8 cellular contexts compared by ENCODE assay signal in genomic region chr19:45450042-45450380, GRCh38. TPM values are rescaled to one million over a fixed set of nuclear protein-coding genes. Genes with fewer than 3 reads are reported as not detected.
DNase-seq lines count a peak whose midpoint lies in the region; ATAC-seq, FAIRE-seq and TF ChIP-seq lines count a peak whose summit lies in the region.

No MANE protein-coding gene starts in this region.

- H2AFZ ChIP-seq in H9 (ENCODE audit: low read length) = peak overlapping the region; percentile 60

- TF ChIP-seq EP300 in A549 (IDR thresholded peaks at IDR 0.05) = no peak

- H3K4me2 ChIP-seq in A549 (peak overlapping the region; percentile 90), H9 (ENCODE audit: insufficient read depth, insufficient read length, low read length) (peak overlapping the region; percentile 59)

- H3K79me2 ChIP-seq in H9 (ENCODE audit: insufficient read depth, low read length) = no peaks in the 10 kb centered on the region

- H3K14ac ChIP-seq in H9 (ENCODE audit: insufficient read depth, low read length) = peak overlapping the region; percentile 85; the same call in 1 of the 2 replicates

- peak overlapping the region; percentile 97 for H2BK120ac ChIP-seq in H9 (ENCODE audit: low read depth, low read length, poor library complexity, severe bottlenecking)

- peak overlapping the region; percentile 77 for H3K18ac ChIP-seq in H9 (ENCODE audit: insufficient read length, low read depth, low read length)

- H3K27me3 ChIP-seq in H9 (ENCODE audit: insufficient read depth, low read length) = no peaks in the 10 kb centered on the region; the same call in 1 of the 2 replicates

- DNase-seq in A549 (ENCODE audit: low read depth in 1 of 2, low spot score in 1 of 2) = no peak
- DNase-seq in H9 = no peak
- DNase-seq in immature natural killer cell = peak; percentile 81 to 86 (median 85)
- DNase-seq in superior temporal gyrus (ENCODE audit: extremely low spot score) = peak; percentile 34
- DNase-seq in activated CD8-positive, alpha-beta memory T cell treated with anti-CD3 and anti-CD28 coated beads, Interleukin-2, amount 50 U/mL, for 48 hours = no peak
- no peak for DNase-seq in cerebellar cortex (ENCODE audit: low spot score)

- H3K9me3 ChIP-seq in A549 = no peaks in the 10 kb centered on the region
- no peaks in the 10 kb centered on the region for H3K9me3 ChIP-seq in H9 (ENCODE audit: control insufficient read depth, low read depth, low read length)

- no peak overlapping the region for H2BK15ac ChIP-seq in H9 (ENCODE audit: low read depth, low read length)

- no peaks in the 10 kb centered on the region for H3K79me1 ChIP-seq in H9 (ENCODE audit: insufficient read depth, low read depth, low read length, poor library complexity, severe bottlenecking)

- no peak overlapping the region for H3K9ac ChIP-seq in H9 (ENCODE audit: extremely low read depth, insufficient read length, low read length)

- H3K4me3 Mint-ChIP-seq in H9 (peak overlapping the region; percentile 77 to 92), immature natural killer cell (peak overlapping the region; percentile 93 to 98 (median 96))
- peak overlapping the region; percentile 86 for H3K4me3 Mint-ChIP-seq in activated T-helper 17 cell treated with anti-CD3 and anti-CD28 coated beads, Interleukin-2, amount 50 U/mL, for 72 hours

- H3K9me3 Mint-ChIP-seq in H9 = peaks cover 4 to 11% of the 10 kb centered on the region in 2 experiments; a peak in 4 of 5 replicates
- no peaks in the 10 kb centered on the region for H3K9me3 Mint-ChIP-seq in activated T-helper 17 cell treated with anti-CD3 and anti-CD28 coated beads, Interleukin-2, amount 50 U/mL, for 72 hours
- peaks cover 0 to 2% (median 0%) of the 10 kb centered on the region in 6 donors for H3K9me3 Mint-ChIP-seq in immature natural killer cell

- H3K4me1 ChIP-seq in A549 (peaks cover 46% of the 10 kb centered on the region), H9 (ENCODE audit: insufficient read depth, low read length) (peaks cover 2% of the 10 kb centered on the region; the same call in 1 of the 2 replicates)

- H3K27ac Mint-ChIP-seq in H9 (peak overlapping the region in 1 of 3 experiments; percentile 96; a peak in 1 of 7 replicates), immature natural killer cell (peak overlapping the region; percentile 99 to 100 (median 100))
- peak overlapping the region; percentile 98 for H3K27ac Mint-ChIP-seq in activated T-helper 17 cell treated with anti-CD3 and anti-CD28 coated beads, Interleukin-2, amount 50 U/mL, for 72 hours

- H3K23ac ChIP-seq in H9 (ENCODE audit: insufficient read length, low read depth, low read length) = no peak overlapping the region

- CTCF ChIA-PET in A549 (lab: Yijun Ruan, JAX) = interaction anchor here (1.3 to 27.6 kb wide), 5 partner anchors 12 to 35 kb away, joined by 3 to 1883 read pairs (median 18); partner anchors contain the start of gene FOSB

- H3K27ac ChIP-seq in A549 (peak overlapping the region; percentile 73 to 90), H9 (ENCODE audit: insufficient read length, low read depth, low read length) (no peak overlapping the region)

- FAIRE-seq in A549 (lab: Jason Lieb, UNC) = no peak

- H3K4me3 ChIP-seq in A549 = peak overlapping the region; percentile 65

- H2AK5ac ChIP-seq in H9 (ENCODE audit: insufficient read length, low read length) = no peak overlapping the region

- H4K91ac ChIP-seq in H9 (ENCODE audit: insufficient read length, low read depth, low read length) = no peak overlapping the region

- 57% methylated on average over 4 of the region's 4 CpGs for WGBS in A549 (ENCODE audit: missing lambda C conversion rate)
- no CpG with 5 or more reads among the region's 4 CpGs for WGBS in H9 (ENCODE audit: extremely low coverage, insufficient read length, low lambda C conversion rate)

- no peak overlapping the region for H3K56ac ChIP-seq in H9 (ENCODE audit: insufficient read length, low read depth, low read length)

- no peak overlapping the region for H2BK5ac ChIP-seq in H9 (ENCODE audit: insufficient read length, low read length)

- peak overlapping the region; percentile 38 for H2BK12ac ChIP-seq in H9 (ENCODE audit: insufficient read length, low read depth, low read length)

- ATAC-seq in A549 = peak in 1 of 2 experiments; percentile 7; a peak in 3 of 6 replicates
- peak; percentile 20 for ATAC-seq in activated T-helper 17 cell treated with anti-CD3 and anti-CD28 coated beads, Interleukin-2, amount 50 U/mL, for 72 hours (replicated peaks)
- ATAC-seq in HG02840 (IDR thresholded peaks at IDR 0.05; ENCODE audit: low FRiP score, unreplicated experiment) = no peak

- POLR2A ChIA-PET in A549 (lab: Yijun Ruan, JAX) = no interaction called here

- H4K5ac ChIP-seq in H9 (ENCODE audit: insufficient read length, low read depth, low read length) = no peak overlapping the region

- peaks cover 4% of the 10 kb centered on the region for H3K23me2 ChIP-seq in H9 (ENCODE audit: insufficient read length, low read depth, low read length, poor library complexity, severe bottlenecking)

- TF ChIP-seq CTCF in A549 (IDR thresholded peaks at IDR 0.05) = no peak
- TF ChIP-seq CTCF in H9 (conservative IDR thresholded peaks at IDR 0.05) = no peak

- H3K4me1 Mint-ChIP-seq in H9 = peaks cover 9 to 21% of the 10 kb centered on the region in 2 experiments; a peak in 3 of 4 replicates
- H3K4me1 Mint-ChIP-seq in activated T-helper 17 cell treated with anti-CD3 and anti-CD28 coated beads, Interleukin-2, amount 50 U/mL, for 72 hours = peaks cover 38% of the 10 kb centered on the region
- peaks cover 70 to 73% of the 10 kb centered on the region in 2 donors for H3K4me1 Mint-ChIP-seq in immature natural killer cell

- peak overlapping the region; percentile 87 for H3T11ph ChIP-seq in H9 (ENCODE audit: low read length)

- no peak overlapping the region for H4K8ac ChIP-seq in H9 (replicated peaks; ENCODE audit: insufficient read length, low read depth, low read length)

- H3K27me3 Mint-ChIP-seq in H9 (ENCODE audit: low read depth) = peaks cover 39% of the 10 kb centered on the region
- no peaks in the 10 kb centered on the region for H3K27me3 Mint-ChIP-seq in activated T-helper 17 cell treated with anti-CD3 and anti-CD28 coated beads, Interleukin-2, amount 50 U/mL, for 72 hours
- peaks cover 32 to 43% (median 35%) of the 10 kb centered on the region in 3 donors for H3K27me3 Mint-ChIP-seq in immature natural killer cell (ENCODE audit: low read depth in 3 of 3)

- H3K4ac ChIP-seq in H9 (ENCODE audit: low read depth, low read length) = peak overlapping the region; percentile 47; the same call in 1 of the 2 replicates

- H2BK20ac ChIP-seq in H9 (ENCODE audit: low read depth, low read length, poor library complexity, severe bottlenecking) = no peak overlapping the region

- no peak for TF ChIP-seq RAD21 in A549 (conservative IDR thresholded peaks at IDR 0.05 in 1 of 2, IDR thresholded peaks at IDR 0.05 in 1 of 2)

- TF ChIP-seq POLR2A in A549 (IDR thresholded peaks at IDR 0.05; ENCODE audit: low read length) = no peak

- no peaks in the 10 kb centered on the region for H4K20me1 ChIP-seq in H9 (ENCODE audit: control insufficient read depth, insufficient read depth, insufficient read length)

- no peaks in the 10 kb centered on the region; a peak in 1 of 7 replicates for H3K36me3 Mint-ChIP-seq in H9 (ENCODE audit: insufficient read depth in 1 of 3, low read depth in 3 of 3)
- H3K36me3 Mint-ChIP-seq in activated T-helper 17 cell treated with anti-CD3 and anti-CD28 coated beads, Interleukin-2, amount 50 U/mL, for 72 hours (ENCODE audit: low read depth) = peaks cover 18% of the 10 kb centered on the region
- peaks cover 4 to 10% (median 7%) of the 10 kb centered on the region in 3 donors for H3K36me3 Mint-ChIP-seq in immature natural killer cell

RNA-seq across cellular contexts. Expression of gene FOSB, which starts 17.8 kb away (rescaled TPM):
- polyA plus RNA-seq in A549 (2011; rRNA removed) (27.9 and 48.8 TPM in 2 replicates), A549 (2017; fragmentation: RNase III; extraction: RNeasy Plus Mini Kit Qiagen cat#74134 plus additional on column Dnase treatment) (0.57 to 0.65 TPM (median 0.58 TPM) in 3 replicates), immature natural killer cell (10 to 100 TPM; 11.6 to 30.1 (median 11.6) TPM)
- polyA plus RNA-seq in A549 (2012; cell fraction: cytosol; rRNA removed) = 90.2 and 102 TPM in 2 replicates
- polyA plus RNA-seq in A549 (2012; cell fraction: nucleus; rRNA removed) = 424 and 553 TPM in 2 replicates
- 82.7 and 141 TPM in 2 replicates for polyA minus RNA-seq in A549 (2011; rRNA and poly(A)+ RNA removed)
- total RNA-seq in H9 (2021) = 1.7 and 2.5 TPM in 2 replicates
- 10 to 100 TPM; 20.7 to 39.2 TPM for total RNA-seq in activated T-helper 17 cell treated with anti-CD3 and anti-CD28 coated beads, Interleukin-2, amount 50 U/mL, for 72 hours

RNA-seq across cellular contexts. Expression of gene ERCC1, which starts 26.3 kb away (rescaled TPM):
- polyA plus RNA-seq in A549 (2011; rRNA removed) = 81.7 and 109 TPM in 2 replicates
- 165 and 195 TPM in 2 replicates for polyA plus RNA-seq in A549 (2012; cell fraction: cytosol; rRNA removed)
- 178 and 201 TPM in 2 replicates for polyA plus RNA-seq in A549 (2012; cell fraction: nucleus; rRNA removed)
- 89.7 to 97.6 TPM (median 93.0 TPM) in 3 replicates for polyA plus RNA-seq in A549 (2017; fragmentation: RNase III; extraction: RNeasy Plus Mini Kit Qiagen cat#74134 plus additional on column Dnase treatment)
- polyA minus RNA-seq in A549 (2011; rRNA and poly(A)+ RNA removed) = 175 and 210 TPM in 2 replicates
- total RNA-seq in H9 (2021) = 62.4 and 66.7 TPM in 2 replicates
- total RNA-seq in activated T-helper 17 cell treated with anti-CD3 and anti-CD28 coated beads, Interleukin-2, amount 50 U/mL, for 72 hours = 10 to 100 TPM; 27.6 to 33.2 TPM
- polyA plus RNA-seq in immature natural killer cell = 10 to 100 TPM; 50.8 to 62.2 (median 54.5) TPM

RNA-seq across cellular contexts. Expression of gene POLR1G, which starts 43.6 kb away (rescaled TPM):
- polyA plus RNA-seq in A549 (2011; rRNA removed) (11.7 and 15.1 TPM in 2 replicates), A549 (2017; fragmentation: RNase III; extraction: RNeasy Plus Mini Kit Qiagen cat#74134 plus additional on column Dnase treatment) (28.2 to 34.0 TPM (median 31.2 TPM) in 3 replicates), immature natural killer cell (1 to 10 TPM in 1 of 3 donors, under 1 TPM in 2; 0.43 to 2.3 (median 0.77) TPM)
- polyA plus RNA-seq in A549 (2012; cell fraction: cytosol; rRNA removed) = 22.5 and 22.8 TPM in 2 replicates
- 17.7 and 21.5 TPM in 2 replicates for polyA plus RNA-seq in A549 (2012; cell fraction: nucleus; rRNA removed)
- 7.0 and 9.0 TPM in 2 replicates for polyA minus RNA-seq in A549 (2011; rRNA and poly(A)+ RNA removed)
- 43.4 and 48.7 TPM in 2 replicates for total RNA-seq in H9 (2021)
- total RNA-seq in activated T-helper 17 cell treated with anti-CD3 and anti-CD28 coated beads, Interleukin-2, amount 50 U/mL, for 72 hours = 10 to 100 TPM; 11.2 to 23.6 TPM

RNA-seq across cellular contexts. Expression of gene PPP1R13L, which starts 45.1 kb away (rescaled TPM):
- polyA plus RNA-seq in A549 (2011; rRNA removed) = 3.2 and 5.7 TPM in 2 replicates
- polyA plus RNA-seq in A549 (2012; cell fraction: cytosol; rRNA removed) = 12.6 and 19.2 TPM in 2 replicates
- 33.8 and 53.7 TPM in 2 replicates for polyA plus RNA-seq in A549 (2012; cell fraction: nucleus; rRNA removed)
- 18.9 to 23.2 TPM (median 20.9 TPM) in 3 replicates for polyA plus RNA-seq in A549 (2017; fragmentation: RNase III; extraction: RNeasy Plus Mini Kit Qiagen cat#74134 plus additional on column Dnase treatment)
- polyA minus RNA-seq in A549 (2011; rRNA and poly(A)+ RNA removed) = 5.7 and 7.2 TPM in 2 replicates
- total RNA-seq in H9 (2021) = 40.4 and 42.6 TPM in 2 replicates
- 10 to 100 TPM; 21.0 to 66.8 TPM for total RNA-seq in activated T-helper 17 cell treated with anti-CD3 and anti-CD28 coated beads, Interleukin-2, amount 50 U/mL, for 72 hours
- polyA plus RNA-seq in immature natural killer cell = under 1 TPM in 2 of 3 donors, not detected in 1; 0.08 to 0.84 TPM

RNA-seq across cellular contexts. Expression of gene RTN2, which starts 46.8 kb away (rescaled TPM):
- polyA plus RNA-seq in A549 (2011; rRNA removed) = 4.7 and 5.3 TPM in 2 replicates
- polyA plus RNA-seq in A549 (2012; cell fraction: cytosol; rRNA removed) = 4.7 and 7.4 TPM in 2 replicates
- polyA plus RNA-seq in A549 (2012; cell fraction: nucleus; rRNA removed) = 5.4 and 5.8 TPM in 2 replicates
- polyA plus RNA-seq in A549 (2017; fragmentation: RNase III; extraction: RNeasy Plus Mini Kit Qiagen cat#74134 plus additional on column Dnase treatment) = 6.3 to 9.0 TPM (median 8.1 TPM) in 3 replicates
- 6.7 and 10.8 TPM in 2 replicates for polyA minus RNA-seq in A549 (2011; rRNA and poly(A)+ RNA removed)
- total RNA-seq in H9 (2021) = 18.9 and 20.1 TPM in 2 replicates
- 1 to 10 TPM; 5.3 to 8.6 TPM for total RNA-seq in activated T-helper 17 cell treated with anti-CD3 and anti-CD28 coated beads, Interleukin-2, amount 50 U/mL, for 72 hours
- under 1 TPM in 2 of 3 donors, not detected in 1; 0.48 to 0.80 TPM for polyA plus RNA-seq in immature natural killer cell

Comparison
In these comparisons a context has a peak if more than half of its experiments do, and no peak if none do; other contexts are left out.
1. DNase-seq: peak in immature natural killer cell (3 of 3) and superior temporal gyrus (single experiment); none in A549 (0 of 2), H9 (single experiment), activated CD8-positive, alpha-beta memory T cell treated with anti-CD3 and anti-CD28 coated beads, Interleukin-2, amount 50 U/mL, for 48 hours (single experiment) and cerebellar cortex (single experiment).
2. Peak in every context shown above with its lines, with median percentiles within 50 percentile points of each other: H3K4me3 Mint-ChIP-seq.